12 cellular contexts compared by ENCODE assay signal in the genomic region with DNA sequence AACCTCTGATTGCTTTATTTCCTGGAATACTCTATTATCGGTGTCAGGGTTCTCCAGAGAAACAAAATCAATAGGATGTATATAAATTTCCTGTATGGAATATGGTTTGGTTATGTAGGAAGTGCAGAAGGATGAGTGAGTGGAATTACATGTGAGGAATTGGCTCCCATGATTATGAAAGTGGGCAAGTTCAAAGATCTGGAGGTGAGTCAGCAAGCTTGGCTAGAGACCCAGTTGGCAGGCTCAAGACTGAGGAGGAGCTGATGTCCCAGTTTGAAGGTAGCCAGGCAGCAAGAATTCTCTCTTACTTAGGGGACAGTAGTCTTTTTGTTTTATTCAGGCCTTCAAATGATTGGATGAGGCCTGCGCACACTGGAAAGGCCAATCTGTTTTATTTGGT. TPM values are rescaled to one million over a fixed set of nuclear protein-coding genes. Genes with fewer than 3 reads are reported as not detected.
DNase-seq lines count a peak whose midpoint lies in the region; ATAC-seq and TF ChIP-seq lines count a peak whose summit lies in the region.
"Had no signal": no experiment of that assay in that cellular context is flagged by ENCODE, and none has a peak within 500 bp of the region (broad histone marks: within the 10 kb centered on the region; RNA-seq: fewer than 3 reads in every experiment).

No MANE protein-coding gene starts in this region.

- peak overlapping the region; percentile 46 for H4K91ac ChIP-seq in IMR-90 (ENCODE audit: insufficient read depth, low read depth, low read length)

- POLR2A ChIA-PET in IMR-90 (lab: Charles Lee; ENCODE audit: unreplicated experiment) = no interaction called here

- H2BK120ac ChIP-seq in IMR-90 (ENCODE audit: low read depth, low read length) = peak overlapping the region; percentile 88; the same call in 1 of the 2 replicates

- H4K20me1 ChIP-seq in IMR-90 (ENCODE audit: insufficient read depth, low read length) = no peaks in the 10 kb centered on the region

- peak overlapping the region; percentile 80; the same call in 1 of the 2 replicates for H2BK20ac ChIP-seq in IMR-90 (ENCODE audit: low read depth, low read length)

- H3K18ac ChIP-seq in IMR-90 (ENCODE audit: low read depth, low read length) = peak overlapping the region; percentile 22; the same call in 1 of the 2 replicates

- H3K4me2 ChIP-seq in IMR-90 (ENCODE audit: low read depth, low read length) = no peak overlapping the region

- H3K27ac ChIP-seq in IMR-90 (ENCODE audit: insufficient read depth, low read length) (no peak overlapping the region), breast epithelium (peak overlapping the region; percentile 45 to 59), right lobe of liver (peak overlapping the region; percentile 54 to 94 (median 59))
- H3K27ac ChIP-seq: neutrophil, SK-N-MC had no signal

- H3K36me3 ChIP-seq in IMR-90 (ENCODE audit: control insufficient read depth, insufficient read depth, low read length) (no peaks in the 10 kb centered on the region), breast epithelium (no peaks in the 10 kb centered on the region), right lobe of liver (no peaks in the 10 kb centered on the region)
- H3K36me3 ChIP-seq: neutrophil had no signal

- no peak overlapping the region for H3K4me3 Mint-ChIP-seq in activated T-cell treated with anti-CD3 and anti-CD28 coated beads, Interleukin-2, amount 50 U/mL, for 72 hours

- H3K9ac ChIP-seq in IMR-90 (ENCODE audit: low read depth, low read length) = no peak overlapping the region

- WGBS in IMR-90 (ENCODE audit: extremely low coverage in 2 of 2, insufficient read length in 1 of 2), 2 experiments = no CpG with 5 or more reads among the region's 2 CpGs
- WGBS in right lobe of liver (ENCODE audit: insufficient coverage, low coverage, low lambda C conversion rate, missing lambda C conversion rate) = 20% methylated on average over 2 of the region's 2 CpGs

- no peak overlapping the region for H3K23ac ChIP-seq in IMR-90 (ENCODE audit: low read depth, low read length)

- H3K4me1 Mint-ChIP-seq in activated T-cell treated with anti-CD3 and anti-CD28 coated beads, Interleukin-2, amount 50 U/mL, for 72 hours (ENCODE audit: low read depth) = peaks cover 10% of the 10 kb centered on the region

- no peak for TF ChIP-seq POLR2A in IMR-90 (IDR thresholded peaks at IDR 0.05; ENCODE audit: low read depth, low read length)
- TF ChIP-seq POLR2A in breast epithelium (IDR thresholded peaks at IDR 0.05) = no peak
- no peak for TF ChIP-seq POLR2A in right lobe of liver (IDR thresholded peaks at IDR 0.05)

- intact Hi-C loops in IMR-90 (cut with micrococcal nuclease) = no loop called here
- intact Hi-C loops in breast epithelium (cut with DNase I; ENCODE audit: low total_unique reads) = no loop called here
- intact Hi-C loops in right lobe of liver (cut with DNase I) = no loop called here

- H3K4me3 ChIP-seq in IMR-90 (ENCODE audit: insufficient read depth, low read depth, low read length) (no peak overlapping the region), breast epithelium (no peak overlapping the region), right lobe of liver (no peak overlapping the region)
- H3K4me3 ChIP-seq: SK-N-MC had no signal

- H2AK5ac ChIP-seq in IMR-90 (ENCODE audit: low read depth, low read length) = peak overlapping the region; percentile 61

- peak; percentile 73 for ATAC-seq in IMR-90 (ENCODE audit: low read depth)
- ATAC-seq in right lobe of liver = peak; percentile 60 to 83 (median 74)
- no peak for ATAC-seq in activated T-cell treated with anti-CD3 and anti-CD28 coated beads, Interleukin-2, amount 50 U/mL, for 72 hours (replicated peaks in 1 of 2)
- no peak for ATAC-seq in GM19397 (IDR thresholded peaks at IDR 0.05; ENCODE audit: unreplicated experiment)
- no peak for ATAC-seq in HG03025 (IDR thresholded peaks at IDR 0.05; ENCODE audit: low FRiP score, unreplicated experiment)

- in situ Hi-C loops in ACHN (cut with HindIII; ENCODE audit: low pct_ligation_motif_present, low pct_unique_long_range_greater_than_20kb, low sequenced_read_pairs) = no loop called here
- in situ Hi-C loops in IMR-90 (cut with MboI; ENCODE audit: low sequenced_read_pairs) = no loop called here

- BruUV-seq in IMR-90 (replicated peaks; lab: Mats Ljungman, UMichigan) = no TSS peak

- no peaks in the 10 kb centered on the region for H3K36me3 Mint-ChIP-seq in activated T-cell treated with anti-CD3 and anti-CD28 coated beads, Interleukin-2, amount 50 U/mL, for 72 hours (ENCODE audit: insufficient read depth in 2 of 2)

- peak overlapping the region; percentile 67 for H3K14ac ChIP-seq in IMR-90 (replicated peaks; ENCODE audit: low read depth, low read length)

- TF ChIP-seq RAD21 in IMR-90 (IDR thresholded peaks at IDR 0.05; ENCODE audit: low read length) = no peak

- H4K8ac ChIP-seq in IMR-90 (ENCODE audit: low read depth in 2 of 2, low read length in 2 of 2) = peak overlapping the region in 1 of 2 experiments; percentile 41; a peak in 3 of 4 replicates

- no peaks in the 10 kb centered on the region for H3K27me3 Mint-ChIP-seq in activated T-cell treated with anti-CD3 and anti-CD28 coated beads, Interleukin-2, amount 50 U/mL, for 72 hours (ENCODE audit: low read depth)

- no peak for TF ChIP-seq CTCF in IMR-90 (conservative IDR thresholded peaks at IDR 0.05; ENCODE audit: low read depth, low read length)
- TF ChIP-seq CTCF in breast epithelium (IDR thresholded peaks at IDR 0.05) = no peak
- no peak for TF ChIP-seq CTCF in right lobe of liver (IDR thresholded peaks at IDR 0.05)

- H2AFZ ChIP-seq in IMR-90 (replicated peaks; ENCODE audit: low read length, poor library complexity) = no peak overlapping the region

- H4K5ac ChIP-seq in IMR-90 (ENCODE audit: low read depth, low read length) = peak overlapping the region; percentile 6; the same call in 1 of the 2 replicates

- peaks cover 5 to 20% of the 10 kb centered on the region in 2 experiments; a peak in 3 of 4 replicates for H3K79me1 ChIP-seq in IMR-90 (ENCODE audit: low read depth in 1 of 2, low read length in 2 of 2)

- CTCF ChIA-PET in IMR-90 (lab: Yijun Ruan, JAX) = no interaction called here

- H3K4me1 ChIP-seq in IMR-90 (ENCODE audit: control insufficient read depth, insufficient read depth, low read length) (peaks cover 27% of the 10 kb centered on the region), breast epithelium (peaks cover 0 to 4% of the 10 kb centered on the region in 2 donors), right lobe of liver (peaks cover 0 to 84% (median 35%) of the 10 kb centered on the region in 4 donors)

- H3K27me3 ChIP-seq in IMR-90 (ENCODE audit: control insufficient read depth, insufficient read depth, low read length) (no peaks in the 10 kb centered on the region), breast epithelium (no peaks in the 10 kb centered on the region), right lobe of liver (no peaks in the 10 kb centered on the region)
- H3K27me3 ChIP-seq: neutrophil had no signal

- H3K4ac ChIP-seq in IMR-90 (ENCODE audit: low read depth, low read length) = peak overlapping the region; percentile 85; the same call in 1 of the 2 replicates

- no peak overlapping the region for H3K27ac Mint-ChIP-seq in activated T-cell treated with anti-CD3 and anti-CD28 coated beads, Interleukin-2, amount 50 U/mL, for 72 hours

- H2BK15ac ChIP-seq in IMR-90 (ENCODE audit: low read depth, low read length) = peak overlapping the region; percentile 54; the same call in 2 of the 3 replicates

- dilution Hi-C loops in IMR-90 (cut with HindIII; ENCODE audit: low sequenced_read_pairs, unreplicated experiment) = no loop called here

- H3K9me1 ChIP-seq in IMR-90 (ENCODE audit: insufficient read depth, low read length) = peaks cover 18% of the 10 kb centered on the region

- H2BK5ac ChIP-seq in IMR-90 (ENCODE audit: low read depth, low read length, poor library complexity, severe bottlenecking) = peak overlapping the region; percentile 69

- peak; percentile 68 for DNase-seq in ACHN
- peak; percentile 96 for DNase-seq in IMR-90
- peak in 1 of 2 donors; percentile 76 for DNase-seq in breast epithelium (ENCODE audit: low spot score in 2 of 2)
- peak; percentile 59 to 83 (median 74) for DNase-seq in right lobe of liver
- no peak for DNase-seq in activated T-cell treated with anti-CD3 and anti-CD28 coated beads, Interleukin-2, amount 50 U/mL, for 72 hours
- no peak for DNase-seq in SHP77 treated with DMSO at 0.1 percent for 48 hours (lab: John Stamatoyannopoulos, UW)
- DNase-seq: NCI-H187 had no signal

- peak overlapping the region; percentile 4 for H2AK9ac ChIP-seq in IMR-90 (replicated peaks; ENCODE audit: low read depth, low read length, poor library complexity)

- H3K9me3 ChIP-seq in IMR-90 (ENCODE audit: control insufficient read depth, insufficient read depth, low read length) (no peaks in the 10 kb centered on the region), breast epithelium (no peaks in the 10 kb centered on the region), right lobe of liver (no peaks in the 10 kb centered on the region)
- H3K9me3 ChIP-seq: neutrophil had no signal

- no peak overlapping the region for H3K56ac ChIP-seq in IMR-90 (ENCODE audit: extremely low read depth, insufficient read depth, low read length)

- no peaks in the 10 kb centered on the region for H3K9me3 Mint-ChIP-seq in activated T-cell treated with anti-CD3 and anti-CD28 coated beads, Interleukin-2, amount 50 U/mL, for 72 hours

TF ChIP-seq in IMR-90, 13 proteins besides CTCF, POLR2A, EP300 and RAD21 (continues in another document):
- TF ChIP-seq MAFK (IDR thresholded peaks at IDR 0.05; ENCODE audit: low read depth, low read length) = peak; percentile 50; the same call in 1 of the 2 replicates
- peak; percentile 62 for TF ChIP-seq FOS (IDR thresholded peaks at IDR 0.05; ENCODE audit: low read depth, low read length)
- TF ChIP-seq ELK1 (IDR thresholded peaks at IDR 0.05; ENCODE audit: borderline replicate concordance, low read depth, low read length) = no peak

RNA-seq across cellular contexts. Expression of gene MAP3K7CL, which starts 57.5 kb away (rescaled TPM):
- total RNA-seq in IMR-90 (2012; rRNA removed) (21.0 and 25.3 TPM in 2 replicates), breast epithelium (1 to 10 TPM; 1.8 to 8.5 (median 7.5) TPM), right lobe of liver (1 to 10 TPM; 2.0 to 3.5 (median 2.8) TPM)
- 21.8 and 22.3 TPM in 2 replicates for polyA plus RNA-seq in IMR-90 (2012; rRNA removed)
- polyA plus RNA-seq in IMR-90 (2012; cell fraction: cytosol; rRNA removed) = 10.0 and 17.0 TPM in 2 replicates
- polyA plus RNA-seq in IMR-90 (2012; cell fraction: nucleus; rRNA removed; ENCODE audit: low replicate concordance) = 7.6 and 12.0 TPM in 2 replicates
- total RNA-seq in activated T-cell treated with anti-CD3 and anti-CD28 coated beads, Interleukin-2, amount 50 U/mL, for 72 hours = 10 to 100 TPM in 1 of 2 donors, 1 to 10 TPM in 1; 9.6 to 10.3 TPM
- total RNA-seq: H1 had no signal
- polyA plus RNA-seq: H1 had no signal

Comparison
In these comparisons a context has a peak if more than half of its experiments do, and no peak if none do; other contexts are left out.
1. DNase-seq: peak in ACHN (single experiment), IMR-90 (single experiment) and right lobe of liver (3 of 3); none in activated T-cell treated with anti-CD3 and anti-CD28 coated beads, Interleukin-2, amount 50 U/mL, for 72 hours (0 of 2) and SHP77 treated with DMSO at 0.1 percent for 48 hours (single experiment).
2. ATAC-seq: peak in IMR-90 (single experiment) and right lobe of liver (4 of 4); none in activated T-cell treated with anti-CD3 and anti-CD28 coated beads, Interleukin-2, amount 50 U/mL, for 72 hours (0 of 2), GM19397 (single experiment) and HG03025 (single experiment).